In the genomic region with DNA sequence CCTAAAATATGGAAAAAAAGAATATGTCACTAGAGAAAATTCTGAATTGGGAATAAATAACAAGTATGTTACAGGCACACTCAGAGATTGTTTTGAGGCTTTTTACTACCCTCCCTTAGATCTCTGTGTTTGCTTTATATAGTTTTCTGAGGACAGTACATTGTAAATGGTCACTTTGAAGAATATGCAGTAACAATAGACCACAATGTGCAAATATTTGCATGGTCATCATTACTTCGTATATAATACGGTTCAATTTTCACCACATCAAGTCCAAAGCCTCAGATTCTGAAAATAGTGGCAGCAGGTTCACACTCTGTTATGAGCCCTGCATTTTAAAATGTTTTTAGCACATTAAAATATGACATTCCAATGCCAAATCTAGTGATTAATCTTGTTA, we compare ENCODE assay signal across 24 cellular contexts.
"Had no signal": no experiment of that assay in that cellular context is flagged by ENCODE, and none has a peak within 500 bp of the region (broad histone marks: within the 10 kb centered on the region; RNA-seq: fewer than 3 reads in every experiment).

No MANE protein-coding gene starts in this region.

- H3K36me3 ChIP-seq: adrenal gland had no signal

- H2AFZ ChIP-seq: PC-9 had no signal

- H3K4me3 Mint-ChIP-seq: activated CD4-positive, alpha-beta T cell treated with anti-CD3 and anti-CD28 coated beads for 36 hours; activated CD8-positive, alpha-beta T cell treated with anti-CD3 and anti-CD28 coated beads for 36 hours; activated naive CD8-positive, alpha-beta T cell treated with anti-CD3 and anti-CD28 coated beads, Interleukin-2, amount 10 ng/mL, durations not matched to agents 7 days and 5 days; activated T-cell treated with anti-CD3 and anti-CD28 coated beads, Interleukin-2, amount 50 U/mL, for 72 hours had no signal

- H3K27ac Mint-ChIP-seq: activated CD4-positive, alpha-beta T cell treated with anti-CD3 and anti-CD28 coated beads for 36 hours; activated CD8-positive, alpha-beta T cell treated with anti-CD3 and anti-CD28 coated beads for 36 hours; activated naive CD8-positive, alpha-beta T cell treated with anti-CD3 and anti-CD28 coated beads, Interleukin-2, amount 10 ng/mL, durations not matched to agents 7 days and 5 days; activated T-cell treated with anti-CD3 and anti-CD28 coated beads, Interleukin-2, amount 50 U/mL, for 72 hours; activated T-helper 2 cell treated with anti-CD3 and anti-CD28 coated beads, Interferon-gamma antibody, Interleukin-2, Interleukin-4, amounts not matched to agents 10 μg/mL and 5 μg/mL and 100 μg/mL, durations not matched to agents 14 hours and 24 hours and 36 hours had no signal

- ATAC-seq: activated CD4-positive, alpha-beta T cell treated with anti-CD3 and anti-CD28 coated beads for 36 hours; activated CD8-positive, alpha-beta T cell treated with anti-CD3 and anti-CD28 coated beads for 36 hours; activated T-cell treated with anti-CD3 and anti-CD28 coated beads, Interleukin-2, amount 50 U/mL, for 72 hours had no signal

- H3K27ac ChIP-seq: adrenal gland, PC-9, VCaP had no signal

- H3K9me3 Mint-ChIP-seq: activated CD8-positive, alpha-beta T cell treated with anti-CD3 and anti-CD28 coated beads for 36 hours; activated naive CD8-positive, alpha-beta T cell treated with anti-CD3 and anti-CD28 coated beads, Interleukin-2, amount 10 ng/mL, durations not matched to agents 7 days and 5 days; activated T-cell treated with anti-CD3 and anti-CD28 coated beads, Interleukin-2, amount 50 U/mL, for 72 hours; activated T-helper 2 cell treated with anti-CD3 and anti-CD28 coated beads, Interferon-gamma antibody, Interleukin-2, Interleukin-4, amounts not matched to agents 10 μg/mL and 5 μg/mL and 100 μg/mL, durations not matched to agents 14 hours and 24 hours and 36 hours had no signal

- H3K4me1 Mint-ChIP-seq: activated CD4-positive, alpha-beta T cell treated with anti-CD3 and anti-CD28 coated beads for 36 hours; activated naive CD8-positive, alpha-beta T cell treated with anti-CD3 and anti-CD28 coated beads, Interleukin-2, amount 10 ng/mL, durations not matched to agents 7 days and 5 days had no signal

- DNase-seq: activated CD4-positive, alpha-beta T cell treated with anti-CD3 and anti-CD28 coated beads for 36 hours; activated CD8-positive, alpha-beta memory T cell treated with anti-CD3 and anti-CD28 coated beads, Interleukin-2, amount 50 U/mL, for 4 hours; activated CD8-positive, alpha-beta T cell treated with anti-CD3 and anti-CD28 coated beads for 36 hours; activated gamma-delta T cell treated with Interleukin-2 at 50 U/mL for 16 hours; activated naive CD4-positive, alpha-beta T cell treated with anti-CD3 and anti-CD28 coated beads, Interleukin-2, amount 50 U/mL, for 16 hours; activated naive CD8-positive, alpha-beta T cell treated with anti-CD3 and anti-CD28 coated beads, Interleukin-2, amount 10 ng/mL, durations not matched to agents 7 days and 5 days; activated T-cell treated with anti-CD3 and anti-CD28 coated beads, Interleukin-2, amount 50 U/mL, for 72 hours; adrenal gland; anterior cingulate cortex; caudate nucleus; cortex of kidney; KG1; NCI-H1048; NCI-H1417 treated with DMSO at 0.1 percent for 48 hours; NCI-H187; NCI-H2081 treated with DMSO at 0.1 percent for 48 hours; NCI-H446; NCI-H524; NCI-H82; PC-9; SIG-M5; T-helper 2 cell had no signal

- H3K27me3 Mint-ChIP-seq: activated CD4-positive, alpha-beta T cell treated with anti-CD3 and anti-CD28 coated beads for 36 hours; activated CD8-positive, alpha-beta T cell treated with anti-CD3 and anti-CD28 coated beads for 36 hours; activated naive CD8-positive, alpha-beta T cell treated with anti-CD3 and anti-CD28 coated beads, Interleukin-2, amount 10 ng/mL, durations not matched to agents 7 days and 5 days had no signal

- H3K9me3 ChIP-seq: adrenal gland had no signal

- H3K36me3 Mint-ChIP-seq: activated naive CD8-positive, alpha-beta T cell treated with anti-CD3 and anti-CD28 coated beads, Interleukin-2, amount 10 ng/mL, durations not matched to agents 7 days and 5 days had no signal

- H3K4me1 ChIP-seq: adrenal gland had no signal

- H3K4me3 ChIP-seq: adrenal gland, PC-9 had no signal

- H3K4me2 ChIP-seq: PC-9 had no signal

- H3K27me3 ChIP-seq: adrenal gland had no signal
